In genomic region chr4:156290811-156291210, GRCh38 we compare ENCODE assay signal across 25 cellular contexts.
DNase-seq lines count a peak whose midpoint lies in the region; ATAC-seq and TF ChIP-seq lines count a peak whose summit lies in the region.
"Had no signal": no experiment of that assay in that cellular context is flagged by ENCODE, and none has a peak within 500 bp of the region (broad histone marks: within the 10 kb centered on the region; RNA-seq: fewer than 3 reads in every experiment).

No MANE protein-coding gene starts in this region.

- 41 to 43% methylated on average over 2 of the region's 2 CpGs for WGBS in GM23248 (ENCODE audit: low coverage in 1 of 2, low lambda C conversion rate in 2 of 2, missing lambda C conversion rate in 2 of 2), 2 experiments
- no CpG with 5 or more reads among the region's 2 CpGs for WGBS in mesodermal cell (ENCODE audit: insufficient coverage in 2 of 2), 2 experiments
- 68 to 70% methylated on average over 2 of the region's 2 CpGs for WGBS in heart right ventricle, 2 donors

- peaks cover 36% of the 10 kb centered on the region for H3K4me1 ChIP-seq in GM23248 (ENCODE audit: insufficient read depth)
- peaks cover 13% of the 10 kb centered on the region for H3K4me1 ChIP-seq in mesodermal cell (ENCODE audit: control insufficient read depth, insufficient read depth, low read length, poor library complexity, severe bottlenecking)
- peaks cover 0 to 20% (median 7%) of the 10 kb centered on the region in 9 donors for H3K4me1 ChIP-seq in heart right ventricle
- H3K4me1 ChIP-seq: BLaER1, breast epithelium had no signal

- H3K27ac ChIP-seq in 22Rv1 (peak overlapping the region; percentile 57; the same call in 1 of the 2 replicates), GM23248 (no peak overlapping the region), mesodermal cell (ENCODE audit: low read depth, low read length, severe bottlenecking) (peak overlapping the region; percentile 37), heart right ventricle (no peak overlapping the region)
- H3K27ac ChIP-seq: BLaER1, breast epithelium, epithelial cell of prostate, WERI-Rb-1 had no signal

- H3K4me3 ChIP-seq in GM23248 (no peak overlapping the region), mesodermal cell (ENCODE audit: extremely low read depth, insufficient read depth, low read length, poor library complexity, severe bottlenecking) (no peak overlapping the region), heart right ventricle (no peak overlapping the region)
- H3K4me3 ChIP-seq: BLaER1, breast epithelium, K562 had no signal

- H3K4me2 ChIP-seq in GM23248 (ENCODE audit: unreplicated experiment) = peak overlapping the region; percentile 30
- H3K4me2 ChIP-seq: BLaER1 had no signal

- intact Hi-C loops in heart right ventricle (cut with DNase I) = no loop called here

- H3K36me3 ChIP-seq in GM23248 (ENCODE audit: low read depth) (no peaks in the 10 kb centered on the region), mesodermal cell (ENCODE audit: control insufficient read depth, insufficient read depth, low read length) (no peaks in the 10 kb centered on the region), heart right ventricle (no peaks in the 10 kb centered on the region)
- H3K36me3 ChIP-seq: BLaER1, breast epithelium, WERI-Rb-1 had no signal

- H3K9me3 ChIP-seq in GM23248 (ENCODE audit: low read depth) = no peaks in the 10 kb centered on the region
- H3K9me3 ChIP-seq in mesodermal cell (ENCODE audit: control insufficient read depth, low read length) = no peaks in the 10 kb centered on the region
- H3K9me3 ChIP-seq in heart right ventricle = no peaks in the 10 kb centered on the region
- H3K9me3 ChIP-seq: BLaER1, breast epithelium had no signal

- TF ChIP-seq CTCF in 22Rv1 (IDR thresholded peaks at IDR 0.05) (no peak), heart right ventricle (IDR thresholded peaks at IDR 0.05) (no peak)

- in situ Hi-C loops in GM23248 (cut with MboI) = no loop called here

- H3K27me3 ChIP-seq in GM23248 (replicated peaks; ENCODE audit: insufficient read depth) = no peaks in the 10 kb centered on the region
- H3K27me3 ChIP-seq in heart right ventricle = no peaks in the 10 kb centered on the region
- H3K27me3 ChIP-seq: BLaER1, breast epithelium had no signal

- no peaks in the 10 kb centered on the region for H3K79me2 ChIP-seq in GM23248 (ENCODE audit: insufficient read depth)

- peaks cover 32% of the 10 kb centered on the region; the same call in 1 of the 2 replicates for H3F3A ChIP-seq in GM23248 (ENCODE audit: insufficient read depth)

- no peak overlapping the region for H3K9ac ChIP-seq in GM23248
- H3K9ac ChIP-seq: BLaER1 had no signal

- no peak overlapping the region for H2AFZ ChIP-seq in GM23248

- H4K20me1 ChIP-seq in GM23248 (ENCODE audit: insufficient read depth) = no peaks in the 10 kb centered on the region
- H4K20me1 ChIP-seq: BLaER1 had no signal

- ATAC-seq in HG02678 (IDR thresholded peaks at IDR 0.05; ENCODE audit: unreplicated experiment) = no peak
- ATAC-seq in heart right ventricle = no peak
- ATAC-seq: HCT116, K562, sciatic nerve had no signal

- no peaks in the 10 kb centered on the region for H3K9me2 ChIP-seq in GM23248 (ENCODE audit: insufficient read depth)

- DNase-seq in GM23248 (peak; percentile 23), astrocyte of the hippocampus (ENCODE audit: low read depth, low spot score) (peak; percentile 10), activated T-cell treated with anti-CD3 and anti-CD28 coated beads for 4 hours (no peak), heart right ventricle (no peak), SIG-M5 treated with dmso at 0.1 percent for 504 hours (lab: John Stamatoyannopoulos, UW; ENCODE audit: unreplicated experiment) (no peak)
- DNase-seq: activated CD4-positive, alpha-beta T cell treated with anti-CD3 and anti-CD28 coated beads, Interleukin-2, amount 10 ng/mL, durations not matched to agents 7 days and 5 days; activated naive CD4-positive, alpha-beta T cell treated with Interleukin-2 at 50 U/mL for 16 hours; effector CD4-positive, alpha-beta T cell; immature natural killer cell; NCI-H1417 treated with DMSO at 0.1 percent for 48 hours; NCI-H2081; NCI-H82; stimulated activated CD4-positive, alpha-beta T cell treated with anti-CD3 and anti-CD28 coated beads, Interleukin-15, amount 100 ng/mL, for 24 hours; stimulated activated naive CD4-positive, alpha-beta T cell treated with Interleukin-2 at 50 U/mL for 16 hours; T1000; WERI-Rb-1 had no signal

Comparison
In these comparisons a context has a peak if more than half of its experiments do, and no peak if none do; other contexts are left out.
1. H3K27ac ChIP-seq: peak in 22Rv1 (single experiment) and mesodermal cell (single experiment); none in GM23248 (single experiment) and heart right ventricle (0 of 10).
2. DNase-seq: peak in GM23248 (single experiment) and astrocyte of the hippocampus (single experiment); none in activated T-cell treated with anti-CD3 and anti-CD28 coated beads for 4 hours (single experiment), heart right ventricle (0 of 2) and SIG-M5 treated with dmso at 0.1 percent for 504 hours (single experiment).